ENCODE assay signal across 15 cellular contexts in the genomic region with DNA sequence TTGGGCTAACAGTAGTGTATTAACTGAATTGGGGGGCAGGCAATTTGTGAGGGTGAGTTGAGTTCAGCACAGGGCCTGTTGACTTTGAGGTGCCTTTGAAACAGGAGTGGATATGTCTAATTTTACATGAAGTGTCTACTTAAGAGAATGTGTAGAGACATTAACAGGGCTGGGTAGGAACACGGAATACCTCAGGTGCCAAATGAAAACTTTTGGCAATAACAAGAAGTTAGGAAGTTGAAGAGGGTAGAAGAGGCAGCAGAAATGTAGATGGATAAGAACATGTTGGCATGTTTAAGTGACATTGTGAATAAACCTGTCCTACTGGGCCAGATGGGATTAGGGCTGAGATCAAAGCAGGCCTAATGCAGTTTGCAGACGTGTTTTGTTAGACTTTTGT.
A peak's percentile ranks its signal among the peaks of the same experiment; 100 is the strongest.
DNase-seq lines count a peak whose midpoint lies in the region; ATAC-seq and TF ChIP-seq lines count a peak whose summit lies in the region.
"Had no signal": no experiment of that assay in that cellular context is flagged by ENCODE, and none has a peak within 500 bp of the region (broad histone marks: within the 10 kb centered on the region; RNA-seq: fewer than 3 reads in every experiment).

No MANE protein-coding gene starts in this region.

- no peak for TF ChIP-seq CTCF in cardiac muscle cell (IDR thresholded peaks at IDR 0.05; ENCODE audit: low read depth, low read length)
- no peak for TF ChIP-seq CTCF in CD14-positive monocyte (IDR thresholded peaks at IDR 0.05)

- no peak overlapping the region for H3K27ac Mint-ChIP-seq in activated naive CD4-positive, alpha-beta T cell treated with anti-CD3 and anti-CD28 coated beads, Interleukin-2, amount 10 ng/mL, durations not matched to agents 7 days and 5 days
- H3K27ac Mint-ChIP-seq in CD14-positive monocyte = no peak overlapping the region
- H3K27ac Mint-ChIP-seq: GM23338 had no signal

- H3K4me1 ChIP-seq in cardiac muscle cell (ENCODE audit: low read depth) (peaks cover 43% of the 10 kb centered on the region), right cardiac atrium (ENCODE audit: control insufficient read depth, insufficient read depth, low read length) (peaks cover 6% of the 10 kb centered on the region), skeletal muscle tissue (ENCODE audit: control insufficient read depth in 3 of 3, insufficient read depth in 3 of 3, low read length in 3 of 3) (peaks cover 2 to 11% (median 5%) of the 10 kb centered on the region in 3 donors)

- H3K4me3 Mint-ChIP-seq in activated naive CD4-positive, alpha-beta T cell treated with anti-CD3 and anti-CD28 coated beads, Interleukin-2, amount 10 ng/mL, durations not matched to agents 7 days and 5 days = no peak overlapping the region
- no peak overlapping the region for H3K4me3 Mint-ChIP-seq in CD14-positive monocyte
- H3K4me3 Mint-ChIP-seq: GM23338 had no signal

- H3K9me3 ChIP-seq in cardiac muscle cell (ENCODE audit: low read depth) = no peaks in the 10 kb centered on the region
- H3K9me3 ChIP-seq in right cardiac atrium (ENCODE audit: control insufficient read depth, low read length) = no peaks in the 10 kb centered on the region
- H3K9me3 ChIP-seq in skeletal muscle tissue (ENCODE audit: control insufficient read depth in 3 of 3, low read length in 3 of 3) = no peaks in the 10 kb centered on the region
- H3K9me3 ChIP-seq: A549, BE2C had no signal

- H3K27me3 ChIP-seq in cardiac muscle cell (no peaks in the 10 kb centered on the region), right cardiac atrium (ENCODE audit: control insufficient read depth, insufficient read depth) (no peaks in the 10 kb centered on the region), skeletal muscle tissue (ENCODE audit: control insufficient read depth in 3 of 3, insufficient read depth in 3 of 3, low read length in 3 of 3) (no peaks in the 10 kb centered on the region)
- H3K27me3 ChIP-seq: BE2C had no signal

- no peaks in the 10 kb centered on the region for H3K36me3 Mint-ChIP-seq in activated naive CD4-positive, alpha-beta T cell treated with anti-CD3 and anti-CD28 coated beads, Interleukin-2, amount 10 ng/mL, durations not matched to agents 7 days and 5 days
- H3K36me3 Mint-ChIP-seq in CD14-positive monocyte = no peaks in the 10 kb centered on the region

- CTCF ChIA-PET in activated naive CD4-positive, alpha-beta T cell treated with anti-CD3 and anti-CD28 coated beads, Interleukin-2, amount 10 ng/mL, durations not matched to agents 7 days and 5 days (lab: Charles Lee) = no interaction called here

- intact Hi-C loops in right cardiac atrium (cut with DNase I) (loop anchor here in 1 of 4 donors (10.0 kb wide), 1 partner anchor 190 kb away; no protein-coding TSS in a partner anchor), CD14-positive monocyte (cut with micrococcal nuclease) (no loop called here)

- peak overlapping the region; percentile 13 for H3K27ac ChIP-seq in cardiac muscle cell
- H3K27ac ChIP-seq in right cardiac atrium (ENCODE audit: low read length) = peak overlapping the region; percentile 7
- peak overlapping the region; percentile 46 for H3K27ac ChIP-seq in skeletal muscle tissue (ENCODE audit: low read depth, low read length)
- H3K27ac ChIP-seq: A549, C4-2B had no signal

- peak in 1 of 2 donors; percentile 60 for ATAC-seq in right cardiac atrium
- ATAC-seq in GM19467 (IDR thresholded peaks at IDR 0.05; ENCODE audit: unreplicated experiment) = no peak
- ATAC-seq: A549, GM23338 had no signal

- no peaks in the 10 kb centered on the region for H3K27me3 Mint-ChIP-seq in activated naive CD4-positive, alpha-beta T cell treated with anti-CD3 and anti-CD28 coated beads, Interleukin-2, amount 10 ng/mL, durations not matched to agents 7 days and 5 days
- H3K27me3 Mint-ChIP-seq in CD14-positive monocyte (ENCODE audit: low read depth in 3 of 3) = no peaks in the 10 kb centered on the region

- H3K4me3 ChIP-seq in cardiac muscle cell (no peak overlapping the region), right cardiac atrium (ENCODE audit: low read length) (no peak overlapping the region), skeletal muscle tissue (ENCODE audit: low read length in 3 of 3) (no peak overlapping the region)
- H3K4me3 ChIP-seq: A549, GM23338 had no signal

- no peaks in the 10 kb centered on the region for H3K36me3 ChIP-seq in cardiac muscle cell
- peaks cover 0 to 8% (median 4%) of the 10 kb centered on the region in 3 donors for H3K36me3 ChIP-seq in skeletal muscle tissue (ENCODE audit: control insufficient read depth in 3 of 3, insufficient read depth in 3 of 3, low read length in 3 of 3)
- H3K36me3 ChIP-seq: BE2C had no signal

- no peaks in the 10 kb centered on the region for H3K9me3 Mint-ChIP-seq in activated naive CD4-positive, alpha-beta T cell treated with anti-CD3 and anti-CD28 coated beads, Interleukin-2, amount 10 ng/mL, durations not matched to agents 7 days and 5 days
- H3K9me3 Mint-ChIP-seq in CD14-positive monocyte = no peaks in the 10 kb centered on the region
- H3K9me3 Mint-ChIP-seq: GM23338 had no signal

- no peak overlapping the region for H3K9ac ChIP-seq in skeletal muscle tissue (ENCODE audit: low read depth in 1 of 3, low read length in 3 of 3)

- DNase-seq in NCI-H82 treated with DMSO at 0.1 percent for 48 hours (lab: John Stamatoyannopoulos, UW; ENCODE audit: unreplicated experiment) = peak; percentile 51
- DNase-seq in cardiac muscle cell (ENCODE audit: low read depth in 1 of 2, low spot score in 1 of 2) = peak in 1 of 2 donors; percentile 66
- DNase-seq in right cardiac atrium = no peak
- no peak for DNase-seq in activated naive CD4-positive, alpha-beta T cell treated with anti-CD3 and anti-CD28 coated beads, Interleukin-2, amount 10 ng/mL, durations not matched to agents 7 days and 5 days
- no peak for DNase-seq in GM19238 (ENCODE audit: insufficient read length, low spot score)
- no peak for DNase-seq in CD14-positive monocyte (ENCODE audit: low spot score)
- DNase-seq: BE2C, DMS53, GF-D8, H7 had no signal

- peaks cover 22% of the 10 kb centered on the region for H3K4me1 Mint-ChIP-seq in activated naive CD4-positive, alpha-beta T cell treated with anti-CD3 and anti-CD28 coated beads, Interleukin-2, amount 10 ng/mL, durations not matched to agents 7 days and 5 days
- peaks cover 5% of the 10 kb centered on the region for H3K4me1 Mint-ChIP-seq in CD14-positive monocyte

- WGBS in right cardiac atrium = 66% methylated on average over 2 of the region's 2 CpGs
